Comparison of ENCODE assay signal across 11 cellular contexts in the genomic region with DNA sequence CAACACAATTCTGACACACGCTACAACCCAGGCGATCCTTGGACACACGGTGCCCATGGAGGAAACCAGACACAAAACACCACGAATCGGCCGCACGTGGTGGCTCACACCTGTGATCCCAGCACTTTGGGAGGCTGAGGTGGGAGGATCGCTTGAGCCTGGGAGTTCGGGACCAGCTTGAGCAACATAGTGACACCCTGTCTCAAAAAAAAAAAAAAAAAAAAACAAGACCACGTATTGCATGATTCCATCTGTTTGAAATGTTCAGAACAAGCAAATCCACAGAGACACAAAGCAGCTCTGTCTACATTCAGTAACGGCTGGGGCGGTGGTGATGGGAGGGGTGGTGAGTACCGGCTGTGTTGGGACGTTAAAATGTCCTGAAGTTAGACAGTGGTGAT. TPM values are rescaled to one million over a fixed set of nuclear protein-coding genes. Genes with fewer than 3 reads are reported as not detected.
DNase-seq lines count a peak whose midpoint lies in the region; ATAC-seq lines count a peak whose summit lies in the region.
"Had no signal": no experiment of that assay in that cellular context is flagged by ENCODE, and none has a peak within 500 bp of the region (broad histone marks: within the 10 kb centered on the region; RNA-seq: fewer than 3 reads in every experiment).

No MANE protein-coding gene starts in this region.

- H3K27ac ChIP-seq in cingulate gyrus (ENCODE audit: low read depth, low read length) = peak overlapping the region; percentile 73
- no peak overlapping the region for H3K27ac ChIP-seq in aorta (ENCODE audit: low read depth in 1 of 2, low read length in 2 of 2)
- H3K27ac ChIP-seq: SJSA1 had no signal

- H3K4me1 Mint-ChIP-seq in naive thymus-derived CD8-positive, alpha-beta T cell = peaks cover 4 to 47% (median 24%) of the 10 kb centered on the region in 4 donors

- POLR2A ChIA-PET in naive thymus-derived CD8-positive, alpha-beta T cell (lab: Charles Lee) = interaction anchor here (0.7 to 1.0 kb wide), 2 partner anchors 46 to 1100 kb away, joined by 3 read pairs; a partner anchor contains a TSS

- no peaks in the 10 kb centered on the region for H3K36me3 Mint-ChIP-seq in naive thymus-derived CD8-positive, alpha-beta T cell

- H3K4me3 ChIP-seq in aorta (ENCODE audit: low read length in 2 of 2) = no peak overlapping the region
- H3K4me3 ChIP-seq: SJSA1 had no signal

- no peaks in the 10 kb centered on the region for H3K4me1 ChIP-seq in aorta (ENCODE audit: control insufficient read depth in 1 of 2, insufficient read depth in 2 of 2, low read length in 2 of 2)

- intact Hi-C loops in aorta (cut with DNase I) = no loop called here

- H3K36me3 ChIP-seq in aorta (ENCODE audit: control insufficient read depth in 1 of 2, insufficient read depth in 2 of 2, low read length in 1 of 2) = no peaks in the 10 kb centered on the region
- H3K36me3 ChIP-seq: SJSA1 had no signal

- 88 to 91% methylated on average over 14 of the region's 14 CpGs for WGBS in aorta, 2 donors

- H3K27me3 Mint-ChIP-seq in naive thymus-derived CD8-positive, alpha-beta T cell = no peaks in the 10 kb centered on the region

- no peak for ATAC-seq in naive thymus-derived CD8-positive, alpha-beta T cell
- ATAC-seq in aorta (ENCODE audit: low FRiP score) = no peak

- no peaks in the 10 kb centered on the region for H3K9me3 ChIP-seq in aorta (ENCODE audit: control insufficient read depth, low read length)
- H3K9me3 ChIP-seq: SJSA1 had no signal

- no peaks in the 10 kb centered on the region for H3K9me3 Mint-ChIP-seq in naive thymus-derived CD8-positive, alpha-beta T cell

- no peaks in the 10 kb centered on the region for H3K27me3 ChIP-seq in aorta (ENCODE audit: control insufficient read depth in 1 of 2, insufficient read depth in 2 of 2, low read length in 1 of 2)
- H3K27me3 ChIP-seq: SJSA1 had no signal

- peak overlapping the region in 6 of 10 donors; percentile 43 to 90 (median 71) for H3K27ac Mint-ChIP-seq in naive thymus-derived CD8-positive, alpha-beta T cell

- peak; percentile 1 for DNase-seq in stimulated activated CD4-positive, alpha-beta T cell treated with anti-CD3 and anti-CD28 coated beads, Interleukin-1b, Interleukin-23, amount 100 ng/mL, for 48 hours
- DNase-seq in stimulated activated CD4-positive, alpha-beta T cell treated with anti-CD3 and anti-CD28 coated beads, Interleukin-2, amount 100 ng/mL, for 24 hours = no peak
- DNase-seq in naive thymus-derived CD8-positive, alpha-beta T cell = peak in 1 of 10 donors; percentile 11
- DNase-seq in aorta (peak; percentile 29 to 57), HuH-7 (ENCODE audit: low spot score) (no peak), SKM-1 (lab: John Stamatoyannopoulos, UW; ENCODE audit: unreplicated experiment) (no peak)
- DNase-seq in stimulated activated naive CD4-positive, alpha-beta T cell (lab: John Stamatoyannopoulos, UW) = no peak
- DNase-seq: NCI-H446 treated with DMSO at 0.1 percent for 48 hours had no signal

- H3K4me3 Mint-ChIP-seq in naive thymus-derived CD8-positive, alpha-beta T cell = peak overlapping the region in 1 of 10 donors; percentile 15

RNA-seq across cellular contexts. Expression of a gene that starts 25.2 kb away (rescaled TPM):
- total RNA-seq in naive thymus-derived CD8-positive, alpha-beta T cell = 10 to 100 TPM; 12.4 to 14.5 TPM
- 10 to 100 TPM in 1 of 3 donors, 1 to 10 TPM in 2; 7.6 to 18.4 (median 8.2) TPM for polyA plus RNA-seq in naive thymus-derived CD8-positive, alpha-beta T cell
- total RNA-seq in aorta = 10 to 100 TPM; 10.8 to 11.9 TPM
- 10 to 100 TPM in 1 of 2 donors, 1 to 10 TPM in 1; 4.3 to 16.9 TPM for polyA plus RNA-seq in aorta

RNA-seq across cellular contexts. Expression of a gene that starts 46.0 kb away (rescaled TPM):
- 10 to 100 TPM; 46.9 to 49.0 TPM for total RNA-seq in naive thymus-derived CD8-positive, alpha-beta T cell
- polyA plus RNA-seq in naive thymus-derived CD8-positive, alpha-beta T cell = 10 to 100 TPM; 19.3 to 21.5 (median 20.2) TPM
- 10 to 100 TPM; 10.8 to 17.0 TPM for total RNA-seq in aorta
- polyA plus RNA-seq in aorta = 1 to 10 TPM; 3.1 to 6.7 TPM

RNA-seq across cellular contexts. Expression of a gene that starts 53.0 kb away (rescaled TPM):
- 10 to 100 TPM; 61.4 to 64.1 TPM for total RNA-seq in naive thymus-derived CD8-positive, alpha-beta T cell
- 10 to 100 TPM; 23.0 to 34.6 (median 23.6) TPM for polyA plus RNA-seq in naive thymus-derived CD8-positive, alpha-beta T cell
- 10 to 100 TPM; 19.9 to 22.7 TPM for total RNA-seq in aorta
- polyA plus RNA-seq in aorta = 10 to 100 TPM; 16.5 to 58.3 TPM

RNA-seq across cellular contexts. Expression of a gene that starts 53.7 kb away (rescaled TPM):
- total RNA-seq in naive thymus-derived CD8-positive, alpha-beta T cell = not detected
- not detected for polyA plus RNA-seq in naive thymus-derived CD8-positive, alpha-beta T cell
- total RNA-seq in aorta = not detected
- polyA plus RNA-seq in aorta = not detected
- total RNA-seq: pulmonary artery endothelial cell, SJSA1 had no signal

Comparison
In these comparisons a context has a peak if more than half of its experiments do, and no peak if none do; other contexts are left out.
1. DNase-seq: peak in stimulated activated CD4-positive, alpha-beta T cell treated with anti-CD3 and anti-CD28 coated beads, Interleukin-1b, Interleukin-23, amount 100 ng/mL, for 48 hours (single experiment) and aorta (2 of 2); none in stimulated activated CD4-positive, alpha-beta T cell treated with anti-CD3 and anti-CD28 coated beads, Interleukin-2, amount 100 ng/mL, for 24 hours (0 of 2), stimulated activated naive CD4-positive, alpha-beta T cell (0 of 6), HuH-7 (single experiment) and SKM-1 (single experiment).